Comparison of ENCODE assay signal across 12 cellular contexts in the genomic region with DNA sequence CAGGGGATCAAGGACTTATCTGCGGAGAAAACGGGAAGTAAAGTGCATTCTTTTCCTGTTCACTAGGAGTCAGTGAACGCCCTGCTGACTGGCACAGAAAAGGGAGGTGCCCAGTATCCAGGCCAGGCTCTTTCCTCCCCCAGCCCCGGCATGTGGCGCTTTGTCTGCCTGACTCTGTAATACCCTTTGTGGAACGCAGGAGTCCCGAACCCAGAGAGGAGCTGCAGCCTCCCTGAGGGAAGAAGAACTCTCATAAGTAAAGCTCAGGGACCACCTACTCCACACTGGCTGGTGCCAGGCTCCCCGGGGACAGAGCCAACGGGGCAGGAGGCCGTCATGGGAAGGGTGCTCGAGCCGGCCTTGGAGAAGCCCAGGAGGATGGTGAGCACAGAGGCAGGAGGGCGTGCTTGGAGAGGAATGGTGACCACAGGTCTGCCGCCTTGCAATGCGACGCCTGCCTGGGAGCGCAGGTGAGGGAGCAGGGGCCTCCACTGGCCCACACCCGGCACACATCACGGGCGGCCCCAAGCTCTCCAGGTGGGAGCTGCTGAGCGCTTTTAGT. TPM values are rescaled to one million over a fixed set of nuclear protein-coding genes. Genes with fewer than 3 reads are reported as not detected.
A peak's percentile ranks its signal among the peaks of the same experiment; 100 is the strongest.
DNase-seq lines count a peak whose midpoint lies in the region; ATAC-seq and TF ChIP-seq lines count a peak whose summit lies in the region.
"Had no signal": no experiment of that assay in that cellular context is flagged by ENCODE, and none has a peak within 500 bp of the region (broad histone marks: within the 10 kb centered on the region; RNA-seq: fewer than 3 reads in every experiment).

No MANE protein-coding gene starts in this region.

- H3K27ac Mint-ChIP-seq in activated B cell treated with CpG ODN at 0.5 μM for 24 hours, result peak overlapping the region; percentile 81
- peak overlapping the region; percentile 92 for H3K27ac Mint-ChIP-seq in stimulated activated naive B cell treated with anti-CD40 and anti-IgM and Interleukin-4, amounts not matched to agents 10 μg/mL and 1 μg/mL and 100 μg/mL, for 72 hours
- H3K27ac Mint-ChIP-seq: activated CD8-positive, alpha-beta memory T cell treated with anti-CD3 and anti-CD28 coated beads, Interleukin-2, amount 10 ng/mL, durations not matched to agents 7 days and 5 days had no signal

- intact Hi-C loops in activated B cell treated with CpG ODN at 0.5 μM for 24 hours (cut with micrococcal nuclease), result loop anchor here (2.0 kb wide), 1 partner anchor 16 kb away; no protein-coding TSS in a partner anchor
- intact Hi-C loops in left colon (cut with DNase I, micrococcal nuclease), result no loop called here

- POLR2A ChIA-PET in activated B cell treated with CpG ODN at 0.5 μM for 24 hours (lab: Charles Lee), result interaction anchor here (0.5 to 5.0 kb wide), 4 partner anchors 13 to 482 kb away, joined by 3 to 25 read pairs (median 3); partner anchors contain the start of gene SLC2A6

- DNase-seq in KBM-7 (peak; percentile 79), activated B cell treated with CpG ODN at 0.5 μM for 24 hours (no peak), left colon (peak in 1 of 2 donors; percentile 51), GM19238 (ENCODE audit: insufficient read length, low spot score) (no peak)
- no peak for DNase-seq in stimulated activated naive B cell treated with anti-CD40 and anti-IgM and Interleukin-4, amounts not matched to agents 10 μg/mL and 1 μg/mL and 100 μg/mL, for 72 hours
- no peak for DNase-seq in activated CD4-positive, alpha-beta T cell treated with anti-CD3 and anti-CD28 coated beads for 48 hours
- DNase-seq: activated CD8-positive, alpha-beta memory T cell treated with anti-CD3 and anti-CD28 coated beads, Interleukin-2, amount 10 ng/mL, durations not matched to agents 7 days and 5 days; DND-41; foreskin melanocyte; NCI-H2081 treated with DMSO at 0.1 percent for 48 hours; SK-N-SH had no signal

- in situ Hi-C loops in KBM-7 (cut with MboI; ENCODE audit: low pct_unique_long_range_greater_than_20kb, low sequenced_read_pairs), result no loop called here

- CTCF ChIA-PET in activated B cell treated with CpG ODN at 0.5 μM for 24 hours (lab: Charles Lee), result interaction anchor here (1.4 to 2.0 kb wide), 2 partner anchors 33 to 178 kb away, joined by 4 to 6 read pairs; no protein-coding TSS in a partner anchor

- H3K36me3 Mint-ChIP-seq in activated B cell treated with CpG ODN at 0.5 μM for 24 hours (ENCODE audit: low read depth), result peaks cover 2% of the 10 kb centered on the region
- peaks cover 10 to 26% of the 10 kb centered on the region in 2 donors for H3K36me3 Mint-ChIP-seq in stimulated activated naive B cell treated with anti-CD40 and anti-IgM and Interleukin-4, amounts not matched to agents 10 μg/mL and 1 μg/mL and 100 μg/mL, for 72 hours
- H3K36me3 Mint-ChIP-seq: activated CD8-positive, alpha-beta memory T cell treated with anti-CD3 and anti-CD28 coated beads, Interleukin-2, amount 10 ng/mL, durations not matched to agents 7 days and 5 days had no signal

- H3K9me3 Mint-ChIP-seq in activated B cell treated with CpG ODN at 0.5 μM for 24 hours, result peaks cover 2% of the 10 kb centered on the region
- H3K9me3 Mint-ChIP-seq in stimulated activated naive B cell treated with anti-CD40 and anti-IgM and Interleukin-4, amounts not matched to agents 10 μg/mL and 1 μg/mL and 100 μg/mL, for 72 hours, result peaks cover 3 to 4% of the 10 kb centered on the region in 2 donors

- peak overlapping the region; percentile 77 for H3K4me3 Mint-ChIP-seq in activated B cell treated with CpG ODN at 0.5 μM for 24 hours
- peak overlapping the region; percentile 63 to 65 for H3K4me3 Mint-ChIP-seq in stimulated activated naive B cell treated with anti-CD40 and anti-IgM and Interleukin-4, amounts not matched to agents 10 μg/mL and 1 μg/mL and 100 μg/mL, for 72 hours
- H3K4me3 Mint-ChIP-seq: activated CD8-positive, alpha-beta memory T cell treated with anti-CD3 and anti-CD28 coated beads, Interleukin-2, amount 10 ng/mL, durations not matched to agents 7 days and 5 days had no signal

- H3K4me1 Mint-ChIP-seq in activated B cell treated with CpG ODN at 0.5 μM for 24 hours, result peaks cover 81% of the 10 kb centered on the region
- H3K4me1 Mint-ChIP-seq in stimulated activated naive B cell treated with anti-CD40 and anti-IgM and Interleukin-4, amounts not matched to agents 10 μg/mL and 1 μg/mL and 100 μg/mL, for 72 hours, result peaks cover 64 to 87% of the 10 kb centered on the region in 2 donors

- no peak for ATAC-seq in activated B cell treated with CpG ODN at 0.5 μM for 24 hours (ENCODE audit: low read depth)
- peak; percentile 91 for ATAC-seq in left colon
- ATAC-seq in stimulated activated naive B cell treated with anti-CD40 and anti-IgM and Interleukin-4, amounts not matched to agents 10 μg/mL and 1 μg/mL and 100 μg/mL, for 72 hours (replicated peaks), result no peak
- no peak for ATAC-seq in GM19455 (IDR thresholded peaks at IDR 0.05; ENCODE audit: unreplicated experiment)
- ATAC-seq: activated CD8-positive, alpha-beta memory T cell treated with anti-CD3 and anti-CD28 coated beads, Interleukin-2, amount 10 ng/mL, durations not matched to agents 7 days and 5 days had no signal

- no peak for TF ChIP-seq CTCF in activated B cell treated with CpG ODN at 0.5 μM for 24 hours (IDR thresholded peaks at IDR 0.05)

- H3K27me3 Mint-ChIP-seq in activated B cell treated with CpG ODN at 0.5 μM for 24 hours, result no peaks in the 10 kb centered on the region
- H3K27me3 Mint-ChIP-seq in stimulated activated naive B cell treated with anti-CD40 and anti-IgM and Interleukin-4, amounts not matched to agents 10 μg/mL and 1 μg/mL and 100 μg/mL, for 72 hours, result no peaks in the 10 kb centered on the region
- H3K27me3 Mint-ChIP-seq: activated CD8-positive, alpha-beta memory T cell treated with anti-CD3 and anti-CD28 coated beads, Interleukin-2, amount 10 ng/mL, durations not matched to agents 7 days and 5 days had no signal

RNA-seq across cellular contexts. Expression of gene VAV2, which starts 31.5 kb away (rescaled TPM):
- total RNA-seq in activated B cell treated with CpG ODN at 0.5 μM for 24 hours (92.9 and 99.6 TPM in 2 replicates), left colon (10 to 100 TPM; 29.6 to 43.2 TPM)
